In genomic region chr6:116624036-116624805, GRCh38 we compare ENCODE assay signal across 32 cellular contexts. TPM values are rescaled to one million over a fixed set of nuclear protein-coding genes. Genes with fewer than 3 reads are reported as not detected.
DNase-seq lines count a peak whose midpoint lies in the region; ATAC-seq, FAIRE-seq and TF ChIP-seq lines count a peak whose summit lies in the region.
"Had no signal": no experiment of that assay in that cellular context is flagged by ENCODE, and none has a peak within 500 bp of the region (broad histone marks: within the 10 kb centered on the region; RNA-seq: fewer than 3 reads in every experiment).

No MANE protein-coding gene starts in this region.

- CTCF ChIA-PET in A549 (lab: Yijun Ruan, JAX) = interaction anchor here (1.0 kb wide), 1 partner anchor 21 kb away, joined by 4 read pairs; no protein-coding TSS in a partner anchor

- no peak for TF ChIP-seq RAD21 in A549 (conservative IDR thresholded peaks at IDR 0.05 in 1 of 2, IDR thresholded peaks at IDR 0.05 in 1 of 2)

- H4K20me1 ChIP-seq in hepatocyte (ENCODE audit: insufficient read depth, poor library complexity, severe bottlenecking) = no peaks in the 10 kb centered on the region

- no peaks in the 10 kb centered on the region for H3K9me2 ChIP-seq in hepatocyte (replicated peaks; ENCODE audit: insufficient read depth)

- H3K9me3 Mint-ChIP-seq in nephron progenitor cell (no peaks in the 10 kb centered on the region), progenitor cell of endocrine pancreas (ENCODE audit: low read depth) (no peaks in the 10 kb centered on the region)
- H3K9me3 Mint-ChIP-seq: activated CD4-positive, alpha-beta memory T cell treated with anti-CD3 and anti-CD28 coated beads, Interleukin-2, amount 10 ng/mL, durations not matched to agents 7 days and 5 days; activated naive CD4-positive, alpha-beta T cell treated with anti-CD3 and anti-CD28 coated beads, Interleukin-2, amount 10 ng/mL, durations not matched to agents 7 days and 5 days; activated T-helper 17 cell treated with anti-CD3 and anti-CD28 coated beads, Interleukin-2, amount 50 U/mL, for 72 hours; brain; CD8-positive, alpha-beta memory T cell; stimulated activated naive CD8-positive, alpha-beta T cell treated with anti-CD3 and anti-CD28 coated beads, Interleukin-15, Interleukin-2, amounts not matched to agents 100 ng/mL and 50 ng/mL, for 24 hours had no signal

- no peak overlapping the region for H3K27ac Mint-ChIP-seq in nephron progenitor cell
- H3K27ac Mint-ChIP-seq in progenitor cell of endocrine pancreas = no peak overlapping the region
- H3K27ac Mint-ChIP-seq: activated CD4-positive, alpha-beta memory T cell treated with anti-CD3 and anti-CD28 coated beads, Interleukin-2, amount 10 ng/mL, durations not matched to agents 7 days and 5 days; activated naive CD4-positive, alpha-beta T cell treated with anti-CD3 and anti-CD28 coated beads, Interleukin-2, amount 10 ng/mL, durations not matched to agents 7 days and 5 days; activated T-helper 17 cell treated with anti-CD3 and anti-CD28 coated beads, Interleukin-2, amount 50 U/mL, for 72 hours; brain; CD8-positive, alpha-beta memory T cell; stimulated activated naive CD8-positive, alpha-beta T cell treated with anti-CD3 and anti-CD28 coated beads, Interleukin-15, Interleukin-2, amounts not matched to agents 100 ng/mL and 50 ng/mL, for 24 hours had no signal

- H3K27ac ChIP-seq in A549 (no peak overlapping the region), RWPE2 (ENCODE audit: poor library complexity, severe bottlenecking) (no peak overlapping the region), hepatocyte (no peak overlapping the region)
- H3K27ac ChIP-seq: dorsolateral prefrontal cortex, gastrocnemius medialis, spleen, thoracic aorta had no signal

- no peak for DNase-seq in A549 (ENCODE audit: low read depth in 1 of 2, low spot score in 1 of 2)
- DNase-seq in GM12891 (ENCODE audit: insufficient read length, low spot score) = no peak
- DNase-seq in RWPE2 (ENCODE audit: low spot score) = no peak
- peak; percentile 8 for DNase-seq in hepatocyte (ENCODE audit: low spot score)
- DNase-seq in nephron progenitor cell = no peak
- DNase-seq in progenitor cell of endocrine pancreas (ENCODE audit: low spot score, unreplicated experiment) = no peak
- DNase-seq: activated CD4-positive, alpha-beta memory T cell treated with anti-CD3 and anti-CD28 coated beads, Interleukin-2, amount 10 ng/mL, durations not matched to agents 7 days and 5 days; activated CD8-positive, alpha-beta memory T cell treated with anti-CD3 and anti-CD28 coated beads, Interleukin-2, amount 50 U/mL, for 48 hours; activated naive CD4-positive, alpha-beta T cell treated with anti-CD3 and anti-CD28 coated beads, Interleukin-2, amount 10 ng/mL, durations not matched to agents 7 days and 5 days; amniotic stem cell; BE2C; CD8-positive, alpha-beta memory T cell; DMS 273 treated with DMSO at 0.1 percent for 48 hours; dorsolateral prefrontal cortex; gastrocnemius medialis; mesenchymal stem cell; NCI-H1092; NCI-H1694; NCI-H2171; NCI-H524 treated with DMSO at 0.1 percent for 48 hours; NK-92 treated with Interleukin-12 subunit alpha and Interleukin-12 subunit beta, amount 100 ng/mL, for 24 hours; right cardiac atrium; spleen; stimulated activated CD4-positive, alpha-beta T cell treated with anti-CD3 and anti-CD28 coated beads, Interleukin-2, amount 100 ng/mL, for 24 hours had no signal

- H3K4me2 ChIP-seq in A549 (no peak overlapping the region), hepatocyte (no peak overlapping the region)

- H3K9me3 ChIP-seq in A549 = no peaks in the 10 kb centered on the region
- no peaks in the 10 kb centered on the region for H3K9me3 ChIP-seq in RWPE2 (ENCODE audit: severe bottlenecking)
- no peaks in the 10 kb centered on the region for H3K9me3 ChIP-seq in hepatocyte (ENCODE audit: low read depth)
- H3K9me3 ChIP-seq: BE2C, gastrocnemius medialis, HAP-1, spleen, thoracic aorta had no signal

- H3K36me3 Mint-ChIP-seq in nephron progenitor cell (ENCODE audit: low read depth) = no peaks in the 10 kb centered on the region
- H3K36me3 Mint-ChIP-seq in progenitor cell of endocrine pancreas (ENCODE audit: insufficient read depth) = peaks cover 6% of the 10 kb centered on the region
- H3K36me3 Mint-ChIP-seq: activated naive CD4-positive, alpha-beta T cell treated with anti-CD3 and anti-CD28 coated beads, Interleukin-2, amount 10 ng/mL, durations not matched to agents 7 days and 5 days had no signal

- POLR2A ChIA-PET in A549 (lab: Yijun Ruan, JAX) = no interaction called here

- no peaks in the 10 kb centered on the region for H3K36me3 ChIP-seq in RWPE2 (ENCODE audit: low read depth)
- no peaks in the 10 kb centered on the region for H3K36me3 ChIP-seq in hepatocyte (replicated peaks; ENCODE audit: insufficient read depth, low read depth)
- H3K36me3 ChIP-seq: BE2C, gastrocnemius medialis, HAP-1, spleen, thoracic aorta had no signal

- no peaks in the 10 kb centered on the region for H3K79me2 ChIP-seq in hepatocyte

- peaks cover 21% of the 10 kb centered on the region for H3K27me3 Mint-ChIP-seq in nephron progenitor cell (ENCODE audit: low read depth, poor library complexity)
- H3K27me3 Mint-ChIP-seq in progenitor cell of endocrine pancreas = no peaks in the 10 kb centered on the region
- H3K27me3 Mint-ChIP-seq: activated T-helper 17 cell treated with anti-CD3 and anti-CD28 coated beads, Interleukin-2, amount 50 U/mL, for 72 hours; stimulated activated naive CD8-positive, alpha-beta T cell treated with anti-CD3 and anti-CD28 coated beads, Interleukin-15, Interleukin-2, amounts not matched to agents 100 ng/mL and 50 ng/mL, for 24 hours had no signal

- no peaks in the 10 kb centered on the region for H3K27me3 ChIP-seq in RWPE2 (ENCODE audit: insufficient read depth, poor library complexity, severe bottlenecking)
- H3K27me3 ChIP-seq in hepatocyte = no peaks in the 10 kb centered on the region
- H3K27me3 ChIP-seq: BE2C, dorsolateral prefrontal cortex, gastrocnemius medialis, spleen had no signal

- H2AFZ ChIP-seq in hepatocyte = no peak overlapping the region

- TF ChIP-seq EP300 in A549 (IDR thresholded peaks at IDR 0.05) = no peak

- H3K4me3 ChIP-seq in A549 (no peak overlapping the region), RWPE2 (ENCODE audit: severe bottlenecking) (no peak overlapping the region), hepatocyte (no peak overlapping the region)
- H3K4me3 ChIP-seq: dorsolateral prefrontal cortex, gastrocnemius medialis, HAP-1, spleen, thoracic aorta had no signal

- 28% methylated on average over 3 of the region's 3 CpGs for WGBS in A549 (ENCODE audit: missing lambda C conversion rate)
- 69% methylated on average over 3 of the region's 3 CpGs for WGBS in hepatocyte (ENCODE audit: low lambda C conversion rate, missing lambda C conversion rate)

- ATAC-seq in A549 (no peak), RWPE2 (ENCODE audit: low read depth) (peak; percentile 92), GM21360 (IDR thresholded peaks at IDR 0.05; ENCODE audit: unreplicated experiment) (no peak)
- ATAC-seq: activated T-helper 17 cell treated with anti-CD3 and anti-CD28 coated beads, Interleukin-2, amount 50 U/mL, for 72 hours; gastrocnemius medialis; right cardiac atrium had no signal

- H3K4me1 Mint-ChIP-seq in nephron progenitor cell (no peaks in the 10 kb centered on the region), progenitor cell of endocrine pancreas (ENCODE audit: low read depth) (no peaks in the 10 kb centered on the region)
- H3K4me1 Mint-ChIP-seq: activated CD4-positive, alpha-beta memory T cell treated with anti-CD3 and anti-CD28 coated beads, Interleukin-2, amount 10 ng/mL, durations not matched to agents 7 days and 5 days; activated naive CD4-positive, alpha-beta T cell treated with anti-CD3 and anti-CD28 coated beads, Interleukin-2, amount 10 ng/mL, durations not matched to agents 7 days and 5 days; activated T-helper 17 cell treated with anti-CD3 and anti-CD28 coated beads, Interleukin-2, amount 50 U/mL, for 72 hours; brain; CD8-positive, alpha-beta memory T cell had no signal

- no peak for TF ChIP-seq POLR2A in A549 (IDR thresholded peaks at IDR 0.05; ENCODE audit: low read length)
- no peak for TF ChIP-seq POLR2A in GM12891 (IDR thresholded peaks at IDR 0.05; ENCODE audit: low read depth, low read length)

- no peak overlapping the region for H3K4me3 Mint-ChIP-seq in nephron progenitor cell
- no peak overlapping the region for H3K4me3 Mint-ChIP-seq in progenitor cell of endocrine pancreas (ENCODE audit: low read depth)
- H3K4me3 Mint-ChIP-seq: activated CD4-positive, alpha-beta memory T cell treated with anti-CD3 and anti-CD28 coated beads, Interleukin-2, amount 10 ng/mL, durations not matched to agents 7 days and 5 days; activated naive CD4-positive, alpha-beta T cell treated with anti-CD3 and anti-CD28 coated beads, Interleukin-2, amount 10 ng/mL, durations not matched to agents 7 days and 5 days; activated T-helper 17 cell treated with anti-CD3 and anti-CD28 coated beads, Interleukin-2, amount 50 U/mL, for 72 hours; brain; CD8-positive, alpha-beta memory T cell; stimulated activated naive CD8-positive, alpha-beta T cell treated with anti-CD3 and anti-CD28 coated beads, Interleukin-15, Interleukin-2, amounts not matched to agents 100 ng/mL and 50 ng/mL, for 24 hours had no signal

- no peak for TF ChIP-seq CTCF in A549 (IDR thresholded peaks at IDR 0.05)
- no peak for TF ChIP-seq CTCF in RWPE2 (IDR thresholded peaks at IDR 0.05; ENCODE audit: poor library complexity, severe bottlenecking)
- no peak for TF ChIP-seq CTCF in hepatocyte (IDR thresholded peaks at IDR 0.05; ENCODE audit: poor library complexity)
- no peak for TF ChIP-seq CTCF in nephron progenitor cell (IDR thresholded peaks at IDR 0.05)
- TF ChIP-seq CTCF in progenitor cell of endocrine pancreas (IDR thresholded peaks at IDR 0.05; ENCODE audit: unreplicated experiment) = no peak

- FAIRE-seq in A549 (lab: Jason Lieb, UNC) (no peak), GM12891 (lab: Jason Lieb, UNC) (peak; percentile 78)
- FAIRE-seq: GM12892, urothelium cell line had no signal

- H3K4me1 ChIP-seq in A549 = peaks cover 7% of the 10 kb centered on the region; the same call in 1 of the 3 replicates
- no peaks in the 10 kb centered on the region for H3K4me1 ChIP-seq in RWPE2 (ENCODE audit: insufficient read depth, poor library complexity, severe bottlenecking)
- no peaks in the 10 kb centered on the region for H3K4me1 ChIP-seq in hepatocyte (ENCODE audit: insufficient read depth)
- H3K4me1 ChIP-seq: BE2C, gastrocnemius medialis, HAP-1 had no signal

RNA-seq across cellular contexts. Expression of gene RSPH4A, which starts 7.9 kb away (rescaled TPM):
- polyA plus RNA-seq in A549 (2011; rRNA removed) = 0.17 and 0.28 TPM in 2 replicates
- polyA plus RNA-seq in A549 (2012; cell fraction: cytosol; rRNA removed) = 0.14 and 0.15 TPM in 2 replicates
- polyA plus RNA-seq in A549 (2012; cell fraction: nucleus; rRNA removed) = 0.24 and 0.48 TPM in 2 replicates
- polyA plus RNA-seq in A549 (2017; fragmentation: RNase III; extraction: RNeasy Plus Mini Kit Qiagen cat#74134 plus additional on column Dnase treatment) = 0.13 to 0.28 TPM (median 0.13 TPM) in 3 replicates
- polyA minus RNA-seq in A549 (2011; rRNA and poly(A)+ RNA removed) = 0.19 TPM in 1 of 2 replicates, not detected in the other
- 0.17 TPM for polyA plus RNA-seq in GM12891 (2012; ENCODE audit: low read depth, missing spikeins)
- 0.12 and 0.83 TPM in 2 replicates for total RNA-seq in hepatocyte
- 0.43 and 0.46 TPM in 2 replicates for polyA plus RNA-seq in hepatocyte
- total RNA-seq in progenitor cell of endocrine pancreas = 5.4 and 6.3 TPM in 2 replicates
- polyA plus RNA-seq: CD8-positive, alpha-beta memory T cell had no signal

RNA-seq across cellular contexts. Expression of gene ZUP1, which starts 44.3 kb away (rescaled TPM):
- polyA plus RNA-seq in A549 (2011; rRNA removed) = 9.8 and 14.4 TPM in 2 replicates
- 2.5 and 2.6 TPM in 2 replicates for polyA plus RNA-seq in A549 (2012; cell fraction: cytosol; rRNA removed)
- 4.4 and 4.8 TPM in 2 replicates for polyA plus RNA-seq in A549 (2012; cell fraction: nucleus; rRNA removed)
- 9.7 to 10.7 TPM (median 10.0 TPM) in 3 replicates for polyA plus RNA-seq in A549 (2017; fragmentation: RNase III; extraction: RNeasy Plus Mini Kit Qiagen cat#74134 plus additional on column Dnase treatment)
- 2.5 and 5.6 TPM in 2 replicates for polyA minus RNA-seq in A549 (2011; rRNA and poly(A)+ RNA removed)
- polyA plus RNA-seq in GM12891 (2012; ENCODE audit: low read depth, missing spikeins) = 8.6 TPM
- 17.0 and 20.4 TPM in 2 replicates for total RNA-seq in hepatocyte
- polyA plus RNA-seq in hepatocyte = 6.3 and 10.1 TPM in 2 replicates
- total RNA-seq in progenitor cell of endocrine pancreas = 16.8 and 18.0 TPM in 2 replicates

RNA-seq across cellular contexts. Expression of gene RWDD1, which starts 52.9 kb away (rescaled TPM):
- 33.2 and 47.7 TPM in 2 replicates for polyA plus RNA-seq in A549 (2011; rRNA removed)
- 11.0 and 12.7 TPM in 2 replicates for polyA plus RNA-seq in A549 (2012; cell fraction: cytosol; rRNA removed)
- 3.0 and 5.2 TPM in 2 replicates for polyA plus RNA-seq in A549 (2012; cell fraction: nucleus; rRNA removed)
- 31.7 to 35.6 TPM (median 32.5 TPM) in 3 replicates for polyA plus RNA-seq in A549 (2017; fragmentation: RNase III; extraction: RNeasy Plus Mini Kit Qiagen cat#74134 plus additional on column Dnase treatment)
- 5.8 and 9.6 TPM in 2 replicates for polyA minus RNA-seq in A549 (2011; rRNA and poly(A)+ RNA removed)
- polyA plus RNA-seq in GM12891 (2012; ENCODE audit: low read depth, missing spikeins) = 44.1 TPM
- 41.0 and 54.1 TPM in 2 replicates for total RNA-seq in hepatocyte
- polyA plus RNA-seq in hepatocyte = 43.3 and 48.8 TPM in 2 replicates
- total RNA-seq in progenitor cell of endocrine pancreas = 35.8 and 36.2 TPM in 2 replicates

RNA-seq across cellular contexts. Expression of gene KPNA5, which starts 56.8 kb away (rescaled TPM):
- 3.0 and 4.5 TPM in 2 replicates for polyA plus RNA-seq in A549 (2011; rRNA removed)
- 0.56 and 0.69 TPM in 2 replicates for polyA plus RNA-seq in A549 (2012; cell fraction: cytosol; rRNA removed)
- 0.49 and 1.0 TPM in 2 replicates for polyA plus RNA-seq in A549 (2012; cell fraction: nucleus; rRNA removed)
- 2.2 to 2.4 TPM (median 2.3 TPM) in 3 replicates for polyA plus RNA-seq in A549 (2017; fragmentation: RNase III; extraction: RNeasy Plus Mini Kit Qiagen cat#74134 plus additional on column Dnase treatment)
- polyA minus RNA-seq in A549 (2011; rRNA and poly(A)+ RNA removed) = 1.8 and 2.1 TPM in 2 replicates
- polyA plus RNA-seq in GM12891 (2012; ENCODE audit: low read depth, missing spikeins) = 2.1 TPM
- total RNA-seq in hepatocyte = 14.8 and 20.5 TPM in 2 replicates
- polyA plus RNA-seq in hepatocyte = 5.4 and 6.7 TPM in 2 replicates
- total RNA-seq in progenitor cell of endocrine pancreas = 21.1 and 24.5 TPM in 2 replicates
